In the genomic region with DNA sequence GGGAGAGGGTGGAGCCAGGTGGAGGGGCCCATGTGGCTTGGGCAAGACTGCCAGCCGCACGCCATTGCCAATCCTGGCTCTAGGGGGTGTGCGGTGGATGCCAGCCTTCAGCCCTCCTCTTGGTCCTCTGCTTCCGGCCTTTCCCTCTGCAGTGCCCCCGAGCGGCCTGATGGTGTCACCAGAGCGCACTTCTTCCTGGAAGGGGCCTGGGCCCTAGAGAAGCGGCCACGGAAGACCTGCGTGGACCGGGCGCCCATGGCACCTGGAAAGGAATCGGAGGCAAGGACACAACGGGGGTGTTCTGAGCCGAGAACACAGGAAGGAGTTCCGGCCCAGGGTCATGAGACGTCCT, we compare ENCODE assay signal across 8 cellular contexts.
DNase-seq lines count a peak whose midpoint lies in the region; ATAC-seq, FAIRE-seq and TF ChIP-seq lines count a peak whose summit lies in the region.

No MANE protein-coding gene starts in this region.

- H3K27me3 ChIP-seq in pancreas, result no peaks in the 10 kb centered on the region

- H3K27ac Mint-ChIP-seq in activated naive CD8-positive, alpha-beta T cell treated with anti-CD3 and anti-CD28 coated beads for 36 hours, result no peak overlapping the region

- DNase-seq in DMS153 treated with DMSO at 0.1 percent for 48 hours (lab: John Stamatoyannopoulos, UW; ENCODE audit: unreplicated experiment), result peak; percentile 85
- DNase-seq in NCI-H524 (lab: John Stamatoyannopoulos, UW), result peak; percentile 67 to 81
- DNase-seq in activated naive CD8-positive, alpha-beta T cell treated with anti-CD3 and anti-CD28 coated beads for 36 hours, result peak; percentile 48
- peak; percentile 90 for DNase-seq in Right ventricle myocardium superior
- DNase-seq in pancreas, result peak; percentile 50 to 85 (median 70)
- DNase-seq in NCI-H2227 (lab: John Stamatoyannopoulos, UW; ENCODE audit: unreplicated experiment), result no peak

- no peak overlapping the region for H3K4me3 Mint-ChIP-seq in activated naive CD8-positive, alpha-beta T cell treated with anti-CD3 and anti-CD28 coated beads for 36 hours

- H3K4me1 Mint-ChIP-seq in activated naive CD8-positive, alpha-beta T cell treated with anti-CD3 and anti-CD28 coated beads for 36 hours, result no peaks in the 10 kb centered on the region

- H3K27me3 Mint-ChIP-seq in activated naive CD8-positive, alpha-beta T cell treated with anti-CD3 and anti-CD28 coated beads for 36 hours, result no peaks in the 10 kb centered on the region

- no peak overlapping the region for H3K27ac ChIP-seq in pancreas

- intact Hi-C loops in Right ventricle myocardium superior (cut with DNase I) (loop anchor here (5.0 to 10.0 kb wide), 2 partner anchors 94 to 741 kb away; a partner anchor contains a TSS), pancreas (cut with DNase I) (no loop called here)

- H3K36me3 ChIP-seq in pancreas, result no peaks in the 10 kb centered on the region

- peak; percentile 38 to 77 (median 59) for TF ChIP-seq CTCF in pancreas (IDR thresholded peaks at IDR 0.05)

- no peaks in the 10 kb centered on the region for H3K9me3 ChIP-seq in pancreas

- peak; percentile 97 for ATAC-seq in GM19438 (IDR thresholded peaks at IDR 0.05; ENCODE audit: low read depth, unreplicated experiment)
- peak; percentile 95 for ATAC-seq in HG03457 (IDR thresholded peaks at IDR 0.05; ENCODE audit: unreplicated experiment)
- ATAC-seq in Right ventricle myocardium superior (ENCODE audit: poor library complexity), result peak; percentile 91
- peak; percentile 89 to 98 (median 93) for ATAC-seq in pancreas

- no peak overlapping the region for H3K4me3 ChIP-seq in pancreas

- H3K36me3 Mint-ChIP-seq in activated naive CD8-positive, alpha-beta T cell treated with anti-CD3 and anti-CD28 coated beads for 36 hours, result no peaks in the 10 kb centered on the region

- no peaks in the 10 kb centered on the region for H3K4me1 ChIP-seq in pancreas

- 26 to 33% methylated on average over 15 to 17 of the region's 17 CpGs for WGBS in pancreas, 2 donors

- no peak for FAIRE-seq in pancreas (lab: Jason Lieb, UNC)

- H3K9me3 Mint-ChIP-seq in activated naive CD8-positive, alpha-beta T cell treated with anti-CD3 and anti-CD28 coated beads for 36 hours, result peaks cover 3% of the 10 kb centered on the region
